1 cellular context compared by ENCODE assay signal in genomic region chr11:64250406-64250874, GRCh38.
TF ChIP-seq lines count a peak whose summit lies in the region.

No MANE protein-coding gene starts in this region.

TF ChIP-seq in GM23338, 12 proteins besides CTCF, POLR2A, EP300 and RAD21:
- no peak for TF ChIP-seq ZNF462 (CRISPR knock-in tag; IDR thresholded peaks at IDR 0.05)
- TF ChIP-seq NANOG (IDR thresholded peaks at IDR 0.05; ENCODE audit: borderline replicate concordance), result no peak
- no peak for TF ChIP-seq POLR2AphosphoS5 (IDR thresholded peaks at IDR 0.05; ENCODE audit: low read depth)
- no peak for TF ChIP-seq REST (IDR thresholded peaks at IDR 0.05; ENCODE audit: unreplicated experiment)
- no peak for TF ChIP-seq CREB1 (CRISPR knock-in tag; IDR thresholded peaks at IDR 0.05; ENCODE audit: low read depth)
- no peak for TF ChIP-seq EZH2 (IDR thresholded peaks at IDR 0.05; ENCODE audit: low read depth, unreplicated experiment)
- TF ChIP-seq ZNF114 (CRISPR knock-in tag; IDR thresholded peaks at IDR 0.05), result no peak
- no peak for TF ChIP-seq ETS1 (IDR thresholded peaks at IDR 0.05)
- TF ChIP-seq STAT1 (IDR thresholded peaks at IDR 0.05; ENCODE audit: unreplicated experiment), result no peak
- no peak for TF ChIP-seq ZNF331 (CRISPR knock-in tag; IDR thresholded peaks at IDR 0.05; ENCODE audit: low read depth)
- no peak for TF ChIP-seq EZH2phosphoT487 (IDR thresholded peaks at IDR 0.05; ENCODE audit: unreplicated experiment)
- TF ChIP-seq JUNB (IDR thresholded peaks at IDR 0.05; ENCODE audit: unreplicated experiment), result no peak
